In genomic region chr7:99929730-99930053, GRCh38 we compare ENCODE assay signal across 3 cellular contexts.
TF ChIP-seq lines count a peak whose summit lies in the region.

No MANE protein-coding gene starts in this region.

TF ChIP-seq in A549, 52 proteins besides CTCF, POLR2A, EP300 and RAD21:
- TF ChIP-seq KDM5A (IDR thresholded peaks at IDR 0.05): no peak
- TF ChIP-seq SMC3 (IDR thresholded peaks at IDR 0.05): no peak
- TF ChIP-seq MYC (IDR thresholded peaks at IDR 0.05; ENCODE audit: borderline replicate concordance, low read length): no peak

TF ChIP-seq in HCT116, 20 proteins besides CTCF, POLR2A, EP300 and RAD21:
- TF ChIP-seq EZH2 (IDR thresholded peaks at IDR 0.05) (no peak), MAX (IDR thresholded peaks at IDR 0.05) (no peak), FOSL1 (IDR thresholded peaks at IDR 0.05; ENCODE audit: low read depth) (no peak), SP1 (IDR thresholded peaks at IDR 0.05; ENCODE audit: low read depth) (no peak), YY1 (IDR thresholded peaks at IDR 0.05; ENCODE audit: extremely low read depth, insufficient replicate concordance, low read depth, low read length) (no peak), CEBPB (IDR thresholded peaks at IDR 0.05; ENCODE audit: low read depth) (no peak), ZNF274 (IDR thresholded peaks at IDR 0.05; ENCODE audit: low read depth, low read length) (no peak), ELF1 (IDR thresholded peaks at IDR 0.05; ENCODE audit: borderline replicate concordance, low read depth) (no peak), SIN3A (IDR thresholded peaks at IDR 0.05; ENCODE audit: low read depth) (no peak), EZH2phosphoT487 (IDR thresholded peaks at IDR 0.05; ENCODE audit: borderline replicate concordance) (no peak), CBX3 (IDR thresholded peaks at IDR 0.05; ENCODE audit: low read depth) (no peak), REST (IDR thresholded peaks at IDR 0.05; ENCODE audit: low read depth) (no peak), JUND (IDR thresholded peaks at IDR 0.05) (no peak), SRF (IDR thresholded peaks at IDR 0.05; ENCODE audit: low read depth) (no peak)
- TF ChIP-seq, protein P1, sequence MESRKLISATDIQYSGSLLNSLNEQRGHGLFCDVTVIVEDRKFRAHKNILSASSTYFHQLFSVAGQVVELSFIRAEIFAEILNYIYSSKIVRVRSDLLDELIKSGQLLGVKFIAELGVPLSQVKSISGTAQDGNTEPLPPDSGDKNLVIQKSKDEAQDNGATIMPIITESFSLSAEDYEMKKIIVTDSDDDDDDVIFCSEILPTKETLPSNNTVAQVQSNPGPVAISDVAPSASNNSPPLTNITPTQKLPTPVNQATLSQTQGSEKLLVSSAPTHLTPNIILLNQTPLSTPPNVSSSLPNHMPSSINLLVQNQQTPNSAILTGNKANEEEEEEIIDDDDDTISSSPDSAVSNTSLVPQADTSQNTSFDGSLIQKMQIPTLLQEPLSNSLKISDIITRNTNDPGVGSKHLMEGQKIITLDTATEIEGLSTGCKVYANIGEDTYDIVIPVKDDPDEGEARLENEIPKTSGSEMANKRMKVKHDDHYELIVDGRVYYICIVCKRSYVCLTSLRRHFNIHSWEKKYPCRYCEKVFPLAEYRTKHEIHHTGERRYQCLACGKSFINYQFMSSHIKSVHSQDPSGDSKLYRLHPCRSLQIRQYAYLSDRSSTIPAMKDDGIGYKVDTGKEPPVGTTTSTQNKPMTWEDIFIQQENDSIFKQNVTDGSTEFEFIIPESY (IDR thresholded peaks at IDR 0.05; ENCODE audit: extremely low read depth, insufficient replicate concordance, low read length): no peak
TF ChIP-seq in HCT116: peak in this region for 0.

TF ChIP-seq in HepG2, 621 proteins besides CTCF, POLR2A, EP300 and RAD21:
- TF ChIP-seq CREB3 (CRISPR knock-in tag; IDR thresholded peaks at IDR 0.05) (no peak), IKZF1 (IDR thresholded peaks at IDR 0.05) (no peak), RARA (CRISPR knock-in tag; IDR thresholded peaks at IDR 0.05) (no peak), ZFP62 (CRISPR knock-in tag; IDR thresholded peaks at IDR 0.05) (no peak), KMT2A (CRISPR knock-in tag; IDR thresholded peaks at IDR 0.05) (no peak), NFAT5 (CRISPR knock-in tag; IDR thresholded peaks at IDR 0.05) (no peak), ZNF224 (CRISPR knock-in tag; IDR thresholded peaks at IDR 0.05) (no peak), DNMT3B (CRISPR knock-in tag; conservative IDR thresholded peaks at IDR 0.05) (no peak), NCOR1 (IDR thresholded peaks at IDR 0.05; ENCODE audit: borderline replicate concordance, low read length) (no peak), ZNF136 (CRISPR knock-in tag; IDR thresholded peaks at IDR 0.05; ENCODE audit: low read depth) (no peak)
